Comparison of ENCODE assay signal across 23 cellular contexts in genomic region chr4:24624381-24624780, GRCh38.
"Had no signal": no experiment of that assay in that cellular context is flagged by ENCODE, and none has a peak within 500 bp of the region (broad histone marks: within the 10 kb centered on the region; RNA-seq: fewer than 3 reads in every experiment).

No MANE protein-coding gene starts in this region.

- H3K4me1 Mint-ChIP-seq: naive B cell; nephron progenitor cell; stimulated activated memory B cell treated with anti-CD40 and anti-IgM and Interleukin-4, amounts not matched to agents 10 μg/mL and 1 μg/mL and 100 μg/mL, for 72 hours had no signal

- H3K9me3 ChIP-seq: prostate gland, right lobe of liver, upper lobe of left lung, uterus had no signal

- ATAC-seq: esophagus mucosa; heart left ventricle; left colon; left ventricle myocardium superior; right lobe of liver; stimulated activated memory B cell treated with anti-CD40 and anti-IgM and Interleukin-4, amounts not matched to agents 10 μg/mL and 1 μg/mL and 100 μg/mL, for 72 hours had no signal

- H3K4me3 ChIP-seq: heart left ventricle, lung, prostate gland, right lobe of liver, spleen, tibial artery, upper lobe of left lung, uterus had no signal

- H3K4me3 Mint-ChIP-seq: naive B cell; nephron progenitor cell; stimulated activated memory B cell treated with anti-CD40 and anti-IgM and Interleukin-4, amounts not matched to agents 10 μg/mL and 1 μg/mL and 100 μg/mL, for 72 hours; stimulated activated naive CD8-positive, alpha-beta T cell treated with anti-CD3 and anti-CD28 coated beads, Interleukin-15, Interleukin-2, amounts not matched to agents 100 ng/mL and 50 ng/mL, for 24 hours had no signal

- DNase-seq: effector memory CD4-positive, alpha-beta T cell; heart left ventricle; hippocampal formation; left colon; left ventricle myocardium superior; mesenchymal stem cell; midbrain; naive B cell; nephron progenitor cell; right lobe of liver; spleen; stimulated activated CD4-positive, alpha-beta T cell treated with anti-CD3 and anti-CD28 coated beads, Interleukin-15, amount 100 ng/mL, for 24 hours; stimulated activated CD4-positive, alpha-beta T cell treated with anti-CD3 and anti-CD28 coated beads, Interleukin-1b, Interleukin-23, amount 100 ng/mL, for 48 hours; stimulated activated CD4-positive, alpha-beta T cell treated with anti-CD3 and anti-CD28 coated beads, Interleukin-4, amount 100 ng/mL, for 24 hours; tibial artery; uterus had no signal

- H3K4me1 ChIP-seq: heart left ventricle, parathyroid adenoma, prostate gland, right lobe of liver, spleen, tibial artery, upper lobe of left lung, uterus had no signal

- H3K27ac Mint-ChIP-seq: naive B cell; nephron progenitor cell; stimulated activated memory B cell treated with anti-CD40 and anti-IgM and Interleukin-4, amounts not matched to agents 10 μg/mL and 1 μg/mL and 100 μg/mL, for 72 hours; stimulated activated naive CD8-positive, alpha-beta T cell treated with anti-CD3 and anti-CD28 coated beads, Interleukin-15, Interleukin-2, amounts not matched to agents 100 ng/mL and 50 ng/mL, for 24 hours had no signal

- H3K36me3 ChIP-seq: heart left ventricle, prostate gland, right lobe of liver, spleen, tibial artery, upper lobe of left lung, uterus had no signal

- H3K27me3 ChIP-seq: heart left ventricle, right lobe of liver, spleen, tibial artery, upper lobe of left lung, uterus had no signal
